Comparison of ENCODE assay signal across 1 cellular context in the genomic region with DNA sequence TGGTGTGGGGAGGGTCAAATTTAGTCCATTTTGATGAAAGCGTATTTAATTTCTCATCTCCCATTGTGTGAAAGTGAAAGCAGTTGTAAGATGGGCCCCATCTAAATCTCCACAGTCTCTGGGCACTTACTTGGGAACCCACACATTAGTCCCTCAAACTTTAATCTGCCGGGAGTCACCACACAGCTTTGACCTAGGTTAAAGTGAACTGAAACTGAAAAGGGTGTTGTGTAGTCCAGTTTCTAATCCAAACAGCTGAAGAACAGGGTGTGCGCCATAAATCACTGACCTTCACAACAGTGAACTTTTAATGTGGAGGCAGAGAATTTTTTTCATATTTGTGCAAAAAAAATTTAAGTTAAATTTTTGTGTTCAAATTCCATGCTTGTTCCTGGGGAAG.
TF ChIP-seq lines count a peak whose summit lies in the region.

No MANE protein-coding gene starts in this region.

TF ChIP-seq in HepG2, 621 proteins besides CTCF, POLR2A, EP300 and RAD21 (continued from another document):
- TF ChIP-seq AGO2 (optimal IDR thresholded peaks at IDR 0.05; ENCODE audit: low read depth, low read length) (no peak), REXO4 (CRISPR knock-in tag; IDR thresholded peaks at IDR 0.05; ENCODE audit: borderline replicate concordance) (no peak), ZNF382 (CRISPR knock-in tag; IDR thresholded peaks at IDR 0.05; ENCODE audit: borderline replicate concordance) (no peak), E2F5 (CRISPR knock-in tag; conservative IDR thresholded peaks at IDR 0.05) (no peak), GRHL1 (CRISPR knock-in tag; conservative IDR thresholded peaks at IDR 0.05) (no peak), ZNF607 (CRISPR knock-in tag; IDR thresholded peaks at IDR 0.05; ENCODE audit: borderline replicate concordance) (no peak), FOXC1 (CRISPR knock-in tag; IDR thresholded peaks at IDR 0.05; ENCODE audit: borderline replicate concordance) (no peak), KLF13 (CRISPR knock-in tag; IDR thresholded peaks at IDR 0.05) (no peak), HES4 (CRISPR knock-in tag; IDR thresholded peaks at IDR 0.05; ENCODE audit: borderline replicate concordance) (no peak), ETS1 (CRISPR knock-in tag; IDR thresholded peaks at IDR 0.05) (no peak), CEBPB (IDR thresholded peaks at IDR 0.05; ENCODE audit: borderline replicate concordance, low read depth, low read length) (no peak), ZNF839 (CRISPR knock-in tag; IDR thresholded peaks at IDR 0.05; ENCODE audit: borderline replicate concordance) (no peak)
- TF ChIP-seq, protein P1, sequence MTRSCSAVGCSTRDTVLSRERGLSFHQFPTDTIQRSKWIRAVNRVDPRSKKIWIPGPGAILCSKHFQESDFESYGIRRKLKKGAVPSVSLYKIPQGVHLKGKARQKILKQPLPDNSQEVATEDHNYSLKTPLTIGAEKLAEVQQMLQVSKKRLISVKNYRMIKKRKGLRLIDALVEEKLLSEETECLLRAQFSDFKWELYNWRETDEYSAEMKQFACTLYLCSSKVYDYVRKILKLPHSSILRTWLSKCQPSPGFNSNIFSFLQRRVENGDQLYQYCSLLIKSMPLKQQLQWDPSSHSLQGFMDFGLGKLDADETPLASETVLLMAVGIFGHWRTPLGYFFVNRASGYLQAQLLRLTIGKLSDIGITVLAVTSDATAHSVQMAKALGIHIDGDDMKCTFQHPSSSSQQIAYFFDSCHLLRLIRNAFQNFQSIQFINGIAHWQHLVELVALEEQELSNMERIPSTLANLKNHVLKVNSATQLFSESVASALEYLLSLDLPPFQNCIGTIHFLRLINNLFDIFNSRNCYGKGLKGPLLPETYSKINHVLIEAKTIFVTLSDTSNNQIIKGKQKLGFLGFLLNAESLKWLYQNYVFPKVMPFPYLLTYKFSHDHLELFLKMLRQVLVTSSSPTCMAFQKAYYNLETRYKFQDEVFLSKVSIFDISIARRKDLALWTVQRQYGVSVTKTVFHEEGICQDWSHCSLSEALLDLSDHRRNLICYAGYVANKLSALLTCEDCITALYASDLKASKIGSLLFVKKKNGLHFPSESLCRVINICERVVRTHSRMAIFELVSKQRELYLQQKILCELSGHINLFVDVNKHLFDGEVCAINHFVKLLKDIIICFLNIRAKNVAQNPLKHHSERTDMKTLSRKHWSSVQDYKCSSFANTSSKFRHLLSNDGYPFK (CRISPR knock-in tag; IDR thresholded peaks at IDR 0.05; ENCODE audit: borderline replicate concordance): no peak
- TF ChIP-seq, protein P2, sequence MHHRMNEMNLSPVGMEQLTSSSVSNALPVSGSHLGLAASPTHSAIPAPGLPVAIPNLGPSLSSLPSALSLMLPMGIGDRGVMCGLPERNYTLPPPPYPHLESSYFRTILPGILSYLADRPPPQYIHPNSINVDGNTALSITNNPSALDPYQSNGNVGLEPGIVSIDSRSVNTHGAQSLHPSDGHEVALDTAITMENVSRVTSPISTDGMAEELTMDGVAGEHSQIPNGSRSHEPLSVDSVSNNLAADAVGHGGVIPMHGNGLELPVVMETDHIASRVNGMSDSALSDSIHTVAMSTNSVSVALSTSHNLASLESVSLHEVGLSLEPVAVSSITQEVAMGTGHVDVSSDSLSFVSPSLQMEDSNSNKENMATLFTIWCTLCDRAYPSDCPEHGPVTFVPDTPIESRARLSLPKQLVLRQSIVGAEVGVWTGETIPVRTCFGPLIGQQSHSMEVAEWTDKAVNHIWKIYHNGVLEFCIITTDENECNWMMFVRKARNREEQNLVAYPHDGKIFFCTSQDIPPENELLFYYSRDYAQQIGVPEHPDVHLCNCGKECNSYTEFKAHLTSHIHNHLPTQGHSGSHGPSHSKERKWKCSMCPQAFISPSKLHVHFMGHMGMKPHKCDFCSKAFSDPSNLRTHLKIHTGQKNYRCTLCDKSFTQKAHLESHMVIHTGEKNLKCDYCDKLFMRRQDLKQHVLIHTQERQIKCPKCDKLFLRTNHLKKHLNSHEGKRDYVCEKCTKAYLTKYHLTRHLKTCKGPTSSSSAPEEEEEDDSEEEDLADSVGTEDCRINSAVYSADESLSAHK (CRISPR knock-in tag; IDR thresholded peaks at IDR 0.05; ENCODE audit: borderline replicate concordance): no peak
- TF ChIP-seq, protein P3, sequence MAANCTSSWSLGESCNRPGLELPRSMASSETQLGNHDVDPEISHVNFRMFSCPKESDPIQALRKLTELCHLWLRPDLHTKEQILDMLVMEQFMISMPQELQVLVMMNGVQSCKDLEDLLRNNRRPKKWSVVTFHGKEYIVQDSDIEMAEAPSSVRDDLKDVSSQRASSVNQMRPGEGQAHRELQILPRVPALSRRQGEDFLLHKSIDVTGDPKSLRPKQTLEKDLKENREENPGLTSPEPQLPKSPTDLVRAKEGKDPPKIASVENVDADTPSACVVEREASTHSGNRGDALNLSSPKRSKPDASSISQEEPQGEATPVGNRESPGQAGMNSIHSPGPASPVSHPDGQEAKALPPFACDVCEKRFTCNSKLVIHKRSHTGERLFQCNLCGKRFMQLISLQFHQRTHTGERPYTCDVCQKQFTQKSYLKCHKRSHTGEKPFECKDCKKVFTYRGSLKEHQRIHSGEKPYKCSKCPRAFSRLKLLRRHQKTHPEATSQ (CRISPR knock-in tag; IDR thresholded peaks at IDR 0.05; ENCODE audit: borderline replicate concordance): no peak
